1 cellular context compared by ENCODE assay signal in genomic region chr20:35284992-35285805, GRCh38.
TF ChIP-seq lines count a peak whose summit lies in the region.

No MANE protein-coding gene starts in this region.

TF ChIP-seq in HepG2, 621 proteins besides CTCF, POLR2A, EP300 and RAD21 (continued from another document and continues in another):
- TF ChIP-seq RBM39 (IDR thresholded peaks at IDR 0.05; ENCODE audit: low read depth, low read length, poor library complexity, severe bottlenecking) = no peak
- no peak for TF ChIP-seq SSRP1 (CRISPR knock-in tag; IDR thresholded peaks at IDR 0.05)
- no peak for TF ChIP-seq PRDM10 (CRISPR knock-in tag; IDR thresholded peaks at IDR 0.05; ENCODE audit: low read depth)
- no peak for TF ChIP-seq ISL2 (CRISPR knock-in tag; IDR thresholded peaks at IDR 0.05)
- TF ChIP-seq BRCA1 (CRISPR knock-in tag; IDR thresholded peaks at IDR 0.05) = no peak
- no peak; the same call in 2 of the 3 replicates for TF ChIP-seq MXI1 (IDR thresholded peaks at IDR 0.05; ENCODE audit: borderline replicate concordance, low read depth, low read length)
- TF ChIP-seq ZNF614 (CRISPR knock-in tag; IDR thresholded peaks at IDR 0.05; ENCODE audit: borderline replicate concordance) = no peak
- TF ChIP-seq HHEX (CRISPR knock-in tag; IDR thresholded peaks at IDR 0.05) = no peak
- TF ChIP-seq PBX2 (CRISPR knock-in tag; IDR thresholded peaks at IDR 0.05) = no peak
- no peak for TF ChIP-seq RFXAP (CRISPR knock-in tag; IDR thresholded peaks at IDR 0.05; ENCODE audit: borderline replicate concordance)
- TF ChIP-seq ZNF773 (CRISPR knock-in tag; IDR thresholded peaks at IDR 0.05; ENCODE audit: borderline replicate concordance) = peak; percentile 44; the same call in 1 of the 2 replicates
- no peak for TF ChIP-seq SP1 (IDR thresholded peaks at IDR 0.05)
- no peak; the same call in 1 of the 2 replicates for TF ChIP-seq SP1 (CRISPR knock-in tag; IDR thresholded peaks at IDR 0.05)
- no peak for TF ChIP-seq HCFC1 (IDR thresholded peaks at IDR 0.05; ENCODE audit: low read depth, low read length)
- 0 out of 2 replicates have a peak, but pooled peaks have one; percentile 8 for TF ChIP-seq MAF1 (CRISPR knock-in tag; IDR thresholded peaks at IDR 0.05; ENCODE audit: borderline replicate concordance)
- no peak for TF ChIP-seq ZNF225 (CRISPR knock-in tag; IDR thresholded peaks at IDR 0.05)
- TF ChIP-seq STAT6 (CRISPR knock-in tag; IDR thresholded peaks at IDR 0.05; ENCODE audit: borderline replicate concordance) = no peak; the same call in 1 of the 2 replicates
- TF ChIP-seq GTF2F1 (IDR thresholded peaks at IDR 0.05; ENCODE audit: low read length) = no peak
- no peak for TF ChIP-seq ZNF34 (CRISPR knock-in tag; IDR thresholded peaks at IDR 0.05; ENCODE audit: borderline replicate concordance)
- no peak for TF ChIP-seq KDM1A (CRISPR knock-in tag; IDR thresholded peaks at IDR 0.05)
- no peak for TF ChIP-seq PTBP1 (IDR thresholded peaks at IDR 0.05; ENCODE audit: low read depth, low read length, poor library complexity, severe bottlenecking)
- TF ChIP-seq SNRNP70 (IDR thresholded peaks at IDR 0.05; ENCODE audit: low read depth, low read length) = no peak
- no peak; the same call in none of the 2 replicates for TF ChIP-seq KAT7 (CRISPR knock-in tag; IDR thresholded peaks at IDR 0.05; ENCODE audit: borderline replicate concordance)
- 0 out of 2 replicates have a peak, but pooled peaks have one; percentile 14 for TF ChIP-seq KLF11 (CRISPR knock-in tag; IDR thresholded peaks at IDR 0.05)
- TF ChIP-seq ZNF468 (CRISPR knock-in tag; IDR thresholded peaks at IDR 0.05) = 0 out of 2 replicates have a peak, but pooled peaks have one; percentile 7
- no peak for TF ChIP-seq NFYC (CRISPR knock-in tag; IDR thresholded peaks at IDR 0.05)
- TF ChIP-seq ZBTB7B (CRISPR knock-in tag; IDR thresholded peaks at IDR 0.05) = peak; percentile 16; the same call in 1 of the 2 replicates
- no peak for TF ChIP-seq ZNF180 (CRISPR knock-in tag; IDR thresholded peaks at IDR 0.05; ENCODE audit: borderline replicate concordance, low read depth)
- TF ChIP-seq ELF4 (CRISPR knock-in tag; IDR thresholded peaks at IDR 0.05; ENCODE audit: borderline replicate concordance) = no peak
- TF ChIP-seq KLF16 (CRISPR knock-in tag; IDR thresholded peaks at IDR 0.05) = no peak
- no peak for TF ChIP-seq MBD4 (IDR thresholded peaks at IDR 0.05; ENCODE audit: borderline replicate concordance, low read length)
- TF ChIP-seq GRHL1 (CRISPR knock-in tag; conservative IDR thresholded peaks at IDR 0.05) = no peak
- TF ChIP-seq ZNF331 (CRISPR knock-in tag; IDR thresholded peaks at IDR 0.05) = no peak; the same call in 1 of the 2 replicates
- TF ChIP-seq NFIC (IDR thresholded peaks at IDR 0.05; ENCODE audit: low read length) = no peak
- TF ChIP-seq KDM3A (CRISPR knock-in tag; IDR thresholded peaks at IDR 0.05; ENCODE audit: low read depth) = no peak
- TF ChIP-seq ZNF710 (CRISPR knock-in tag; IDR thresholded peaks at IDR 0.05; ENCODE audit: borderline replicate concordance) = peak; percentile 82
- TF ChIP-seq MIER2 (CRISPR knock-in tag; IDR thresholded peaks at IDR 0.05) = no peak
- no peak for TF ChIP-seq AGO1 (IDR thresholded peaks at IDR 0.05; ENCODE audit: low read depth, low read length, poor library complexity, severe bottlenecking)
- no peak for TF ChIP-seq ZNF503 (CRISPR knock-in tag; IDR thresholded peaks at IDR 0.05)
- TF ChIP-seq DRAP1 (CRISPR knock-in tag; IDR thresholded peaks at IDR 0.05) = no peak
- no peak; the same call in 1 of the 2 replicates for TF ChIP-seq NFE2L1 (CRISPR knock-in tag; IDR thresholded peaks at IDR 0.05; ENCODE audit: borderline replicate concordance)
- no peak for TF ChIP-seq ZNF383 (CRISPR knock-in tag; IDR thresholded peaks at IDR 0.05; ENCODE audit: borderline replicate concordance)
- no peak for TF ChIP-seq ZFAT (CRISPR knock-in tag; conservative IDR thresholded peaks at IDR 0.05)
- no peak for TF ChIP-seq AKNA (CRISPR knock-in tag; IDR thresholded peaks at IDR 0.05; ENCODE audit: borderline replicate concordance)
- no peak for TF ChIP-seq ZC3H13 (CRISPR knock-in tag; IDR thresholded peaks at IDR 0.05)
- 0 out of 2 replicates have a peak, but pooled peaks have one; percentile 72 for TF ChIP-seq ZNF20 (CRISPR knock-in tag; IDR thresholded peaks at IDR 0.05)
- no peak for TF ChIP-seq RBM22 (optimal IDR thresholded peaks at IDR 0.05; ENCODE audit: low read length)
- TF ChIP-seq ZNF652 (CRISPR knock-in tag; IDR thresholded peaks at IDR 0.05; ENCODE audit: borderline replicate concordance, low read depth) = no peak
- TF ChIP-seq ZNF616 (CRISPR knock-in tag; IDR thresholded peaks at IDR 0.05; ENCODE audit: low read depth) = no peak
- 0 out of 2 replicates have a peak, but pooled peaks have one; percentile 14 for TF ChIP-seq ZNF124 (CRISPR knock-in tag; IDR thresholded peaks at IDR 0.05)
